ENCODE assay signal across 2 cellular contexts in genomic region chr15:57223887-57224286, GRCh38.
TF ChIP-seq lines count a peak whose summit lies in the region.

No MANE protein-coding gene starts in this region.

TF ChIP-seq in IMR-90, 13 proteins besides CTCF, POLR2A, EP300 and RAD21 (continued from another document):
- TF ChIP-seq RCOR1 (IDR thresholded peaks at IDR 0.05; ENCODE audit: insufficient replicate concordance, low read length) (no peak), MAFK (IDR thresholded peaks at IDR 0.05; ENCODE audit: low read depth, low read length) (no peak), BHLHE40 (IDR thresholded peaks at IDR 0.05; ENCODE audit: low read depth, low read length) (no peak), FOS (IDR thresholded peaks at IDR 0.05; ENCODE audit: low read depth, low read length) (no peak), MAZ (IDR thresholded peaks at IDR 0.05; ENCODE audit: borderline replicate concordance, low read depth, low read length) (no peak), MXI1 (IDR thresholded peaks at IDR 0.05; ENCODE audit: borderline replicate concordance, low read depth, low read length) (no peak)
TF ChIP-seq in IMR-90: peak in this region for 0.

TF ChIP-seq in WTC11, 78 proteins besides CTCF, POLR2A, EP300 and RAD21:
- no peak for TF ChIP-seq ZNF425 (CRISPR knock-in tag; conservative IDR thresholded peaks at IDR 0.05)
- TF ChIP-seq, protein P1, sequence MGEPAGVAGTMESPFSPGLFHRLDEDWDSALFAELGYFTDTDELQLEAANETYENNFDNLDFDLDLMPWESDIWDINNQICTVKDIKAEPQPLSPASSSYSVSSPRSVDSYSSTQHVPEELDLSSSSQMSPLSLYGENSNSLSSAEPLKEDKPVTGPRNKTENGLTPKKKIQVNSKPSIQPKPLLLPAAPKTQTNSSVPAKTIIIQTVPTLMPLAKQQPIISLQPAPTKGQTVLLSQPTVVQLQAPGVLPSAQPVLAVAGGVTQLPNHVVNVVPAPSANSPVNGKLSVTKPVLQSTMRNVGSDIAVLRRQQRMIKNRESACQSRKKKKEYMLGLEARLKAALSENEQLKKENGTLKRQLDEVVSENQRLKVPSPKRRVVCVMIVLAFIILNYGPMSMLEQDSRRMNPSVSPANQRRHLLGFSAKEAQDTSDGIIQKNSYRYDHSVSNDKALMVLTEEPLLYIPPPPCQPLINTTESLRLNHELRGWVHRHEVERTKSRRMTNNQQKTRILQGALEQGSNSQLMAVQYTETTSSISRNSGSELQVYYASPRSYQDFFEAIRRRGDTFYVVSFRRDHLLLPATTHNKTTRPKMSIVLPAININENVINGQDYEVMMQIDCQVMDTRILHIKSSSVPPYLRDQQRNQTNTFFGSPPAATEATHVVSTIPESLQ (CRISPR knock-in tag; IDR thresholded peaks at IDR 0.05), result no peak
- no peak for TF ChIP-seq JUN (CRISPR knock-in tag; IDR thresholded peaks at IDR 0.05)
- no peak for TF ChIP-seq STAT6 (CRISPR knock-in tag; conservative IDR thresholded peaks at IDR 0.05; ENCODE audit: low read depth)
- no peak for TF ChIP-seq CREM (CRISPR knock-in tag; IDR thresholded peaks at IDR 0.05)
